Comparison of ENCODE assay signal across 8 cellular contexts in the genomic region with DNA sequence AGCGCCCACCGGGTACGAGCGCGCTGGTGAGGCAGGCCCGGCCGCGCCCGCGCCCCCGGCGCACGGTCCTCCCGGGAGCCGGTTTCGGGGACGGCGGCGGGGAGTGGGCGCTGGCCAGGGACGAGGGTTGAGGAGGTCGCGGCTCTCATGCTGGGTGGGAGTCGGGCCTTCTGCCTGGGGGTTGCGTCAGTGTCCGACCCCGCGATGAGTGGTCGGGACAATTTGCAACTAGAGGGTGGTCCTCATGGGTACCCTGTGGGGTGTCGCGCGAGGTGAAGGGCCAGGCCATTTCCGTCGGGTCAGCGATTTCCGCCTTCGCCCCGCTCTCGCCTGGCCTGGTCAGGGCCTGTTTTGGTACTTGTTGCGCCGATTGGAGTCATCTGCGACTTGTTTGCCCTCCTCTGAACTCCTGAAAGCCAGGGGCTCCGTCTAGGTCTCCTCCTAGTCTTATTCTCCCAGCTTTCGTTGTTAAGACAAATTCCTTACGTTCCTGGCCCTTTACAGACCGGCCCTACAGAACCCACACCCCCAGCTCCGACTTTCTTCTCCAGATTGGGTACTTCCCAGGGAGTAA. TPM values are rescaled to one million over a fixed set of nuclear protein-coding genes. Genes with fewer than 3 reads are reported as not detected.
DNase-seq lines count a peak whose midpoint lies in the region; ATAC-seq and TF ChIP-seq lines count a peak whose summit lies in the region.

No MANE protein-coding gene starts in this region.

- H3K79me2 ChIP-seq in parathyroid adenoma: peaks cover 32% of the 10 kb centered on the region

- no peaks in the 10 kb centered on the region for H3K36me3 ChIP-seq in parathyroid adenoma (ENCODE audit: control insufficient read depth, insufficient read depth, low read length)

- intact Hi-C loops in activated CD8-positive, alpha-beta T cell treated with anti-CD3 and anti-CD28 coated beads for 36 hours (cut with micrococcal nuclease): loop anchor here (5.0 kb wide), 1 partner anchor 176 kb away; the partner anchor contains the start of gene ZNF263

- H3K4me1 ChIP-seq in parathyroid adenoma: peaks cover 26% of the 10 kb centered on the region

- POLR2A ChIA-PET in activated CD8-positive, alpha-beta T cell treated with anti-CD3 and anti-CD28 coated beads for 36 hours (lab: Charles Lee): interaction anchor here (0.7 kb wide), 1 partner anchor 175 kb away, joined by 3 read pairs; the partner anchor contains the start of gene ZNF263

- peaks cover 2% of the 10 kb centered on the region for H3K36me3 Mint-ChIP-seq in activated CD8-positive, alpha-beta T cell treated with anti-CD3 and anti-CD28 coated beads for 36 hours (ENCODE audit: low read depth)

- H3K4me3 ChIP-seq in foreskin fibroblast (ENCODE audit: low read depth in 1 of 2, low read length in 2 of 2) (peak overlapping the region; percentile 84 to 93), parathyroid adenoma (ENCODE audit: low read depth, low read length) (peak overlapping the region; percentile 95)

- peaks cover 42% of the 10 kb centered on the region for H3K4me1 Mint-ChIP-seq in activated CD8-positive, alpha-beta T cell treated with anti-CD3 and anti-CD28 coated beads for 36 hours (ENCODE audit: low read depth)

- peak; percentile 16 for ATAC-seq in HG03139 (IDR thresholded peaks at IDR 0.05; ENCODE audit: unreplicated experiment)
- no peak for ATAC-seq in activated CD8-positive, alpha-beta T cell treated with anti-CD3 and anti-CD28 coated beads for 36 hours

- H3K9ac ChIP-seq in parathyroid adenoma: peak overlapping the region; percentile 82

- DNase-seq in stimulated activated CD4-positive, alpha-beta T cell treated with anti-CD3 and anti-CD28 coated beads, Interleukin-1b, Interleukin-23, amount 100 ng/mL, for 48 hours: peak; percentile 6
- no peak for DNase-seq in stimulated activated CD4-positive, alpha-beta T cell treated with anti-CD3 and anti-CD28 coated beads, Interleukin-4, amount 100 ng/mL, for 24 hours
- peak; percentile 18 for DNase-seq in activated CD8-positive, alpha-beta T cell treated with anti-CD3 and anti-CD28 coated beads for 36 hours
- DNase-seq in foreskin fibroblast (peak in 1 of 2 donors; percentile 62), occipital lobe (lab: John Stamatoyannopoulos, UW) (no peak), GM10266 (ENCODE audit: extremely low spot score) (no peak)

- no peaks in the 10 kb centered on the region for H3K27me3 ChIP-seq in parathyroid adenoma (ENCODE audit: control insufficient read depth, insufficient read depth, low read length)

- H3K9me3 ChIP-seq in parathyroid adenoma (ENCODE audit: control insufficient read depth, low read length): no peaks in the 10 kb centered on the region

- H3K9me3 Mint-ChIP-seq in activated CD8-positive, alpha-beta T cell treated with anti-CD3 and anti-CD28 coated beads for 36 hours: no peaks in the 10 kb centered on the region

- H3K4me2 ChIP-seq in parathyroid adenoma (ENCODE audit: low read length): peak overlapping the region; percentile 99

- H3K27ac ChIP-seq in parathyroid adenoma: peak overlapping the region; percentile 96

- H2AFZ ChIP-seq in parathyroid adenoma: peak overlapping the region; percentile 67

- peak overlapping the region; percentile 90 for H3K27ac Mint-ChIP-seq in activated CD8-positive, alpha-beta T cell treated with anti-CD3 and anti-CD28 coated beads for 36 hours

- CTCF ChIA-PET in activated CD8-positive, alpha-beta T cell treated with anti-CD3 and anti-CD28 coated beads for 36 hours (lab: Charles Lee): interaction anchor here (1.5 kb wide), 1 partner anchor 191 kb away, joined by 4 read pairs; no protein-coding TSS in a partner anchor

- no peak for TF ChIP-seq CTCF in activated CD8-positive, alpha-beta T cell treated with anti-CD3 and anti-CD28 coated beads for 36 hours (IDR thresholded peaks at IDR 0.05)
- TF ChIP-seq CTCF in foreskin fibroblast (IDR thresholded peaks at IDR 0.05; ENCODE audit: low read depth, low read length): no peak
- TF ChIP-seq CTCF in parathyroid adenoma (IDR thresholded peaks at IDR 0.05): no peak
- no peak for TF ChIP-seq CTCF in GM10266 (IDR thresholded peaks at IDR 0.05; ENCODE audit: control insufficient read depth, insufficient read depth, low read depth, missing control alignments)

- H3K4me3 Mint-ChIP-seq in activated CD8-positive, alpha-beta T cell treated with anti-CD3 and anti-CD28 coated beads for 36 hours: peak overlapping the region; percentile 85

- no peaks in the 10 kb centered on the region for H3K27me3 Mint-ChIP-seq in activated CD8-positive, alpha-beta T cell treated with anti-CD3 and anti-CD28 coated beads for 36 hours

RNA-seq across cellular contexts. Expression of gene NAA60, which starts 14.9 kb away (rescaled TPM):
- total RNA-seq in activated CD8-positive, alpha-beta T cell treated with anti-CD3 and anti-CD28 coated beads for 36 hours: 10 to 100 TPM; 24.6 TPM
- 12.2 TPM for total RNA-seq in occipital lobe

RNA-seq across cellular contexts. Expression of gene ZNF597, which starts 15.1 kb away (rescaled TPM):
- 1 to 10 TPM; 1.6 to 1.8 TPM for total RNA-seq in activated CD8-positive, alpha-beta T cell treated with anti-CD3 and anti-CD28 coated beads for 36 hours
- 4.4 TPM for total RNA-seq in occipital lobe

RNA-seq across cellular contexts. Expression of gene C16orf90, which starts 36.9 kb away (rescaled TPM):
- total RNA-seq in activated CD8-positive, alpha-beta T cell treated with anti-CD3 and anti-CD28 coated beads for 36 hours: not detected
- total RNA-seq in occipital lobe: not detected

RNA-seq across cellular contexts. Expression of gene CLUAP1, which starts 42.4 kb away (rescaled TPM):
- total RNA-seq in activated CD8-positive, alpha-beta T cell treated with anti-CD3 and anti-CD28 coated beads for 36 hours: 10 to 100 TPM; 10.5 to 11.8 TPM
- 38.4 TPM for total RNA-seq in occipital lobe

RNA-seq across cellular contexts. Expression of gene ZNF174, which starts 57.4 kb away (rescaled TPM):
- total RNA-seq in activated CD8-positive, alpha-beta T cell treated with anti-CD3 and anti-CD28 coated beads for 36 hours: 1 to 10 TPM; 6.7 to 6.9 TPM
- 8.0 TPM for total RNA-seq in occipital lobe

Comparison
In these comparisons a context has a peak if more than half of its experiments do, and no peak if none do; other contexts are left out.
1. DNase-seq: peak in stimulated activated CD4-positive, alpha-beta T cell treated with anti-CD3 and anti-CD28 coated beads, Interleukin-1b, Interleukin-23, amount 100 ng/mL, for 48 hours (single experiment) and activated CD8-positive, alpha-beta T cell treated with anti-CD3 and anti-CD28 coated beads for 36 hours (single experiment); none in stimulated activated CD4-positive, alpha-beta T cell treated with anti-CD3 and anti-CD28 coated beads, Interleukin-4, amount 100 ng/mL, for 24 hours (single experiment), occipital lobe (single experiment) and GM10266 (single experiment).